ENCODE assay signal across 9 cellular contexts in genomic region chr1:54885237-54885679, GRCh38. TPM values are rescaled to one million over a fixed set of nuclear protein-coding genes. Genes with fewer than 3 reads are reported as not detected.
A peak's percentile ranks its signal among the peaks of the same experiment; 100 is the strongest.
DNase-seq lines count a peak whose midpoint lies in the region; ATAC-seq lines count a peak whose summit lies in the region.
"Had no signal": no experiment of that assay in that cellular context is flagged by ENCODE, and none has a peak within 500 bp of the region (broad histone marks: within the 10 kb centered on the region; RNA-seq: fewer than 3 reads in every experiment).

No MANE protein-coding gene starts in this region.

- peaks cover 14% of the 10 kb centered on the region for H3K27me3 Mint-ChIP-seq in activated CD4-positive, alpha-beta T cell treated with anti-CD3 and anti-CD28 coated beads, Interleukin-2, amount 10 ng/mL, durations not matched to agents 7 days and 5 days
- H3K27me3 Mint-ChIP-seq in activated naive CD8-positive, alpha-beta T cell: peaks cover 5% of the 10 kb centered on the region
- peaks cover 26% of the 10 kb centered on the region for H3K27me3 Mint-ChIP-seq in stimulated activated naive CD8-positive, alpha-beta T cell treated with anti-CD3 and anti-CD28 coated beads, Interleukin-15, amount 100 ng/mL, for 72 hours

- no peak overlapping the region for H3K27ac Mint-ChIP-seq in activated CD4-positive, alpha-beta T cell treated with anti-CD3 and anti-CD28 coated beads, Interleukin-2, amount 10 ng/mL, durations not matched to agents 7 days and 5 days
- no peak overlapping the region for H3K27ac Mint-ChIP-seq in activated naive CD8-positive, alpha-beta T cell
- H3K27ac Mint-ChIP-seq in stimulated activated naive CD8-positive, alpha-beta T cell treated with anti-CD3 and anti-CD28 coated beads, Interleukin-15, amount 100 ng/mL, for 72 hours: no peak overlapping the region

- H3K36me3 ChIP-seq in iPS-18a (ENCODE audit: control insufficient read depth, low read depth, low read length): peaks cover 45% of the 10 kb centered on the region

- H3K27me3 ChIP-seq in iPS-18a (ENCODE audit: control insufficient read depth, insufficient read depth, low read length): no peaks in the 10 kb centered on the region

- DNase-seq in activated CD4-positive, alpha-beta T cell treated with anti-CD3 and anti-CD28 coated beads, Interleukin-2, amount 10 ng/mL, durations not matched to agents 7 days and 5 days: no peak
- no peak for DNase-seq in activated CD4-positive, alpha-beta T cell treated with anti-CD3 and anti-CD28 coated beads, Interleukin-2, amount 50 U/mL, for 1 hour
- DNase-seq in stimulated activated naive CD8-positive, alpha-beta T cell treated with anti-CD3 and anti-CD28 coated beads, Interleukin-15, amount 100 ng/mL, for 72 hours: no peak
- no peak for DNase-seq in NCI-H1417 (lab: John Stamatoyannopoulos, UW)
- DNase-seq in AG08395 (ENCODE audit: low spot score): no peak
- no peak for DNase-seq in mucosa of gallbladder (ENCODE audit: low spot score)
- DNase-seq: activated effector memory CD4-positive, alpha-beta T cell treated with anti-CD3 and anti-CD28 coated beads, Interleukin-2, amount 50 U/mL, for 16 hours had no signal

- peak overlapping the region; percentile 65 for H3K9ac ChIP-seq in iPS-18a (ENCODE audit: low read length)

- H3K4me3 ChIP-seq in iPS-18a (ENCODE audit: low read length): peak overlapping the region; percentile 92

- H3K9me3 ChIP-seq in iPS-18a (ENCODE audit: control insufficient read depth, low read depth, low read length): no peaks in the 10 kb centered on the region

- no peak overlapping the region for H3K27ac ChIP-seq in iPS-18a (ENCODE audit: low read length)

- H3K4me1 Mint-ChIP-seq in activated CD4-positive, alpha-beta T cell treated with anti-CD3 and anti-CD28 coated beads, Interleukin-2, amount 10 ng/mL, durations not matched to agents 7 days and 5 days: peaks cover 49% of the 10 kb centered on the region
- H3K4me1 Mint-ChIP-seq in activated naive CD8-positive, alpha-beta T cell (ENCODE audit: low read depth): peaks cover 18% of the 10 kb centered on the region
- H3K4me1 Mint-ChIP-seq in stimulated activated naive CD8-positive, alpha-beta T cell treated with anti-CD3 and anti-CD28 coated beads, Interleukin-15, amount 100 ng/mL, for 72 hours: peaks cover 52% of the 10 kb centered on the region

- POLR2A ChIA-PET in activated CD4-positive, alpha-beta T cell treated with anti-CD3 and anti-CD28 coated beads, Interleukin-2, amount 10 ng/mL, durations not matched to agents 7 days and 5 days (lab: Charles Lee): no interaction called here

- H3K9me3 Mint-ChIP-seq in activated CD4-positive, alpha-beta T cell treated with anti-CD3 and anti-CD28 coated beads, Interleukin-2, amount 10 ng/mL, durations not matched to agents 7 days and 5 days: no peaks in the 10 kb centered on the region
- no peaks in the 10 kb centered on the region for H3K9me3 Mint-ChIP-seq in activated naive CD8-positive, alpha-beta T cell (ENCODE audit: low read depth)
- no peaks in the 10 kb centered on the region for H3K9me3 Mint-ChIP-seq in stimulated activated naive CD8-positive, alpha-beta T cell treated with anti-CD3 and anti-CD28 coated beads, Interleukin-15, amount 100 ng/mL, for 72 hours

- H3K4me1 ChIP-seq in iPS-18a (ENCODE audit: control insufficient read depth, low read depth, low read length): peaks cover 28% of the 10 kb centered on the region

- peaks cover 25% of the 10 kb centered on the region for H3K36me3 Mint-ChIP-seq in activated CD4-positive, alpha-beta T cell treated with anti-CD3 and anti-CD28 coated beads, Interleukin-2, amount 10 ng/mL, durations not matched to agents 7 days and 5 days (ENCODE audit: low read depth)
- peaks cover 7% of the 10 kb centered on the region for H3K36me3 Mint-ChIP-seq in activated naive CD8-positive, alpha-beta T cell

- ATAC-seq in stimulated activated naive CD8-positive, alpha-beta T cell treated with anti-CD3 and anti-CD28 coated beads, Interleukin-15, amount 100 ng/mL, for 72 hours: no peak

- CTCF ChIA-PET in activated CD4-positive, alpha-beta T cell treated with anti-CD3 and anti-CD28 coated beads, Interleukin-2, amount 10 ng/mL, durations not matched to agents 7 days and 5 days (lab: Charles Lee): interaction anchor here (0.5 to 1.9 kb wide), 5 partner anchors 10 to 588 kb away, joined by 3 to 7 read pairs (median 4); no protein-coding TSS in a partner anchor

- peak overlapping the region; percentile 91 for H3K4me3 Mint-ChIP-seq in activated CD4-positive, alpha-beta T cell treated with anti-CD3 and anti-CD28 coated beads, Interleukin-2, amount 10 ng/mL, durations not matched to agents 7 days and 5 days
- peak overlapping the region; percentile 94 for H3K4me3 Mint-ChIP-seq in activated naive CD8-positive, alpha-beta T cell
- peak overlapping the region; percentile 96 to 99 for H3K4me3 Mint-ChIP-seq in stimulated activated naive CD8-positive, alpha-beta T cell treated with anti-CD3 and anti-CD28 coated beads, Interleukin-15, amount 100 ng/mL, for 72 hours

RNA-seq across cellular contexts. Expression of gene DHCR24, which starts 1.7 kb away (rescaled TPM):
- total RNA-seq in activated CD4-positive, alpha-beta T cell treated with anti-CD3 and anti-CD28 coated beads, Interleukin-2, amount 10 ng/mL, durations not matched to agents 7 days and 5 days: 100 to 1,000 TPM in 1 of 2 experiments, 10 to 100 TPM in 1; 84.6 to 102 TPM
- total RNA-seq in mucosa of gallbladder: 463 TPM
